10 cellular contexts compared by ENCODE assay signal in the genomic region with DNA sequence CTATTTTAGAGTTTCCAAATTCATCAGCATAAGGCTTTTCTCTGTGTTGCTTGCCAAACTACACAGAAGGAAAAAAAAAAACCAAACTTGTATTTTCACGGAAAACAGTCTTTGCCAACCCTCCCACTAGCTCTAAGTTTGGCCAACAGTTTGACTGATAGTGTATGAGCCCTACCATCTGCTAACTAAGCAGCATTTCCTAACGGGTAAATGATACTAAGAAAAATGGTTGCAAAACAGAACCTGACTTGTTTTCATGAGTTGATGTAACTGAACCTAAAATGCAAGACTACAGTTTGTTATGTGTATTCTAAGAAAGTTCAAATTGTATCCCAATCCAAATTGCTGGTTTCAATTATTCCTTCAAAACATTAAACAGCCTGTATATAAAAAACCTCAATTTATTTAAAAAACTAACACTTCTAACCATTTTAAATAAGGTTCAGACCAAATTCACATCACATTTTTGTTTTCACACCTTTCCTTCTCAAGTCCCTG.
DNase-seq lines count a peak whose midpoint lies in the region; ATAC-seq, FAIRE-seq and TF ChIP-seq lines count a peak whose summit lies in the region.
"Had no signal": no experiment of that assay in that cellular context is flagged by ENCODE, and none has a peak within 500 bp of the region (broad histone marks: within the 10 kb centered on the region; RNA-seq: fewer than 3 reads in every experiment).

No MANE protein-coding gene starts in this region.

- H3K4me3 ChIP-seq in GM23248 (no peak overlapping the region), heart left ventricle (no peak overlapping the region), subcutaneous abdominal adipose tissue (ENCODE audit: low read depth in 1 of 5, low read length in 5 of 5) (no peak overlapping the region), kidney (ENCODE audit: low read length in 2 of 2) (no peak overlapping the region)

- intact Hi-C loops in heart left ventricle (cut with DNase I) (loop anchor here in 2 of 10 donors (10.0 kb wide), 2 partner anchors 79 to 99 kb away; a partner anchor contains a TSS), kidney (cut with DNase I) (no loop called here)

- peaks cover 32% of the 10 kb centered on the region for H3F3A ChIP-seq in GM23248 (ENCODE audit: insufficient read depth)

- no peaks in the 10 kb centered on the region for H3K36me3 ChIP-seq in GM23248 (ENCODE audit: low read depth)
- no peaks in the 10 kb centered on the region for H3K36me3 ChIP-seq in heart left ventricle
- no peaks in the 10 kb centered on the region for H3K36me3 ChIP-seq in subcutaneous abdominal adipose tissue (ENCODE audit: control insufficient read depth in 5 of 5, insufficient read depth in 5 of 5, low read length in 5 of 5)
- no peaks in the 10 kb centered on the region for H3K36me3 ChIP-seq in kidney (ENCODE audit: control insufficient read depth in 1 of 2, insufficient read depth in 2 of 2, low read length in 2 of 2)

- H3K27me3 ChIP-seq in GM23248 (replicated peaks; ENCODE audit: insufficient read depth) (no peaks in the 10 kb centered on the region), heart left ventricle (no peaks in the 10 kb centered on the region), subcutaneous abdominal adipose tissue (ENCODE audit: control insufficient read depth in 5 of 5, insufficient read depth in 4 of 5, low read length in 5 of 5) (no peaks in the 10 kb centered on the region)

- peaks cover 8% of the 10 kb centered on the region for H3K9me3 Mint-ChIP-seq in chondrocyte (ENCODE audit: low read depth)
- H3K9me3 Mint-ChIP-seq: activated CD4-positive, alpha-beta memory T cell treated with anti-CD3 and anti-CD28 coated beads for 36 hours; naive B cell had no signal

- no peaks in the 10 kb centered on the region for H3K4me1 Mint-ChIP-seq in chondrocyte (ENCODE audit: low read depth)

- H3K27ac ChIP-seq in GM23248 (peak overlapping the region; percentile 29), heart left ventricle (peak overlapping the region in 10 of 12 donors; percentile 42 to 77 (median 54)), subcutaneous abdominal adipose tissue (ENCODE audit: low read depth, low read length) (peak overlapping the region; percentile 25), kidney (ENCODE audit: low read depth in 2 of 2, low read length in 2 of 2) (no peak overlapping the region)

- no peak for FAIRE-seq in kidney (lab: Jason Lieb, UNC)

- peak; percentile 62 for DNase-seq in GM23248
- DNase-seq in heart left ventricle: peak in 1 of 5 donors; percentile 25
- no peak for DNase-seq in chondrocyte (ENCODE audit: low spot score)
- DNase-seq in kidney: no peak
- DNase-seq: activated CD4-positive, alpha-beta memory T cell treated with anti-CD3 and anti-CD28 coated beads for 36 hours; amniotic stem cell; naive B cell had no signal

- WGBS in GM23248 (ENCODE audit: low coverage in 1 of 2, low lambda C conversion rate in 2 of 2, missing lambda C conversion rate in 2 of 2), 2 experiments: 5 to 8% methylated on average over 2 of the region's 2 CpGs
- WGBS in heart left ventricle, 4 donors: 34 to 52% (median 42%) methylated on average over 2 of the region's 2 CpGs

- H3K36me3 Mint-ChIP-seq in chondrocyte (ENCODE audit: low read depth): no peaks in the 10 kb centered on the region
- H3K36me3 Mint-ChIP-seq: activated CD4-positive, alpha-beta memory T cell treated with anti-CD3 and anti-CD28 coated beads for 36 hours; naive B cell had no signal

- no peak overlapping the region for H3K4me3 Mint-ChIP-seq in chondrocyte (ENCODE audit: unreplicated experiment)
- H3K4me3 Mint-ChIP-seq: activated CD4-positive, alpha-beta memory T cell treated with anti-CD3 and anti-CD28 coated beads for 36 hours; naive B cell had no signal

- peak overlapping the region; percentile 26 for H3K4me2 ChIP-seq in GM23248 (ENCODE audit: unreplicated experiment)

- H4K20me1 ChIP-seq in GM23248 (ENCODE audit: insufficient read depth): no peaks in the 10 kb centered on the region

- TF ChIP-seq CTCF in heart left ventricle (IDR thresholded peaks at IDR 0.05) (no peak), chondrocyte (IDR thresholded peaks at IDR 0.05) (no peak), kidney (IDR thresholded peaks at IDR 0.05; ENCODE audit: borderline replicate concordance, extremely low read depth, insufficient read depth) (no peak)

- peaks cover 40% of the 10 kb centered on the region for H3K4me1 ChIP-seq in GM23248 (ENCODE audit: insufficient read depth)
- peaks cover 0 to 48% (median 2%) of the 10 kb centered on the region in 12 donors for H3K4me1 ChIP-seq in heart left ventricle
- H3K4me1 ChIP-seq in subcutaneous abdominal adipose tissue (ENCODE audit: control insufficient read depth in 5 of 5, insufficient read depth in 5 of 5, low read length in 5 of 5): peaks cover 0 to 10% (median 0%) of the 10 kb centered on the region in 5 donors
- H3K4me1 ChIP-seq in kidney (ENCODE audit: control insufficient read depth in 1 of 2, insufficient read depth in 1 of 2, low read depth in 1 of 2, low read length in 2 of 2): no peaks in the 10 kb centered on the region

- H2AFZ ChIP-seq in GM23248: no peak overlapping the region

- in situ Hi-C loops in GM23248 (cut with MboI): no loop called here

- no peaks in the 10 kb centered on the region for H3K79me2 ChIP-seq in GM23248 (ENCODE audit: insufficient read depth)

- TF ChIP-seq POLR2A in heart left ventricle (IDR thresholded peaks at IDR 0.05): no peak

- H3K9ac ChIP-seq in GM23248 (no peak overlapping the region), subcutaneous abdominal adipose tissue (ENCODE audit: low read length in 5 of 5) (no peak overlapping the region), kidney (ENCODE audit: low read length in 2 of 2) (no peak overlapping the region)

- no peaks in the 10 kb centered on the region for H3K27me3 Mint-ChIP-seq in chondrocyte (ENCODE audit: low read depth)
- H3K27me3 Mint-ChIP-seq: activated CD4-positive, alpha-beta memory T cell treated with anti-CD3 and anti-CD28 coated beads for 36 hours; naive B cell had no signal

- ATAC-seq in SK-N-SH treated with all-trans-retinoic acid at 6 μM for 48 hours: 0 out of 3 replicates have a peak, but pooled peaks have one; percentile 3
- peak; percentile 68 to 84 (median 77) for ATAC-seq in heart left ventricle
- no peak for ATAC-seq in HG03565 (IDR thresholded peaks at IDR 0.05; ENCODE audit: unreplicated experiment)

- H3K9me3 ChIP-seq in GM23248 (ENCODE audit: low read depth) (no peaks in the 10 kb centered on the region), heart left ventricle (peaks cover 0 to 3% (median 0%) of the 10 kb centered on the region in 12 donors), subcutaneous abdominal adipose tissue (ENCODE audit: control insufficient read depth in 5 of 5, low read length in 5 of 5) (no peaks in the 10 kb centered on the region), kidney (ENCODE audit: control insufficient read depth in 1 of 2, low read length in 2 of 2) (no peaks in the 10 kb centered on the region)

- H3K27ac Mint-ChIP-seq in chondrocyte (ENCODE audit: unreplicated experiment): no peak overlapping the region
- H3K27ac Mint-ChIP-seq: activated CD4-positive, alpha-beta memory T cell treated with anti-CD3 and anti-CD28 coated beads for 36 hours; naive B cell had no signal

- no peaks in the 10 kb centered on the region for H3K9me2 ChIP-seq in GM23248 (ENCODE audit: insufficient read depth)

TF ChIP-seq in SK-N-SH treated with all-trans-retinoic acid at 6 μM for 48 hours, 23 proteins besides CTCF, POLR2A, EP300 and RAD21:
- TF ChIP-seq ZFP3 (CRISPR knock-in tag; IDR thresholded peaks at IDR 0.05) (peak; percentile 83), CSDC2 (CRISPR knock-in tag; IDR thresholded peaks at IDR 0.05) (no peak), BACH2 (CRISPR knock-in tag; IDR thresholded peaks at IDR 0.05; ENCODE audit: borderline replicate concordance) (no peak)

Comparison
In these comparisons a context has a peak if more than half of its experiments do, and no peak if none do; other contexts are left out.
1. H3K27ac ChIP-seq: peak in GM23248 (single experiment), heart left ventricle (10 of 12) and subcutaneous abdominal adipose tissue (single experiment); none in kidney (0 of 2).